ENCODE assay signal across 11 cellular contexts in genomic region chr6:128370072-128370471, GRCh38.
DNase-seq lines count a peak whose midpoint lies in the region; ATAC-seq lines count a peak whose summit lies in the region.
"Had no signal": no experiment of that assay in that cellular context is flagged by ENCODE, and none has a peak within 500 bp of the region (broad histone marks: within the 10 kb centered on the region; RNA-seq: fewer than 3 reads in every experiment).

No MANE protein-coding gene starts in this region.

- ATAC-seq in GM21515 (IDR thresholded peaks at IDR 0.05; ENCODE audit: unreplicated experiment) = no peak

- peak; percentile 7 for DNase-seq in Daoy (ENCODE audit: low read depth)
- peak; percentile 76 for DNase-seq in RKO (ENCODE audit: low spot score)
- DNase-seq in fibroblast of peridontal ligament (ENCODE audit: extremely low read depth) = peak; percentile 89
- DNase-seq in renal cortical epithelial cell (ENCODE audit: low read depth) = peak; percentile 70
- DNase-seq in NCI-H1436 (lab: John Stamatoyannopoulos, UW) = no peak
- DNase-seq in SHP77 (lab: John Stamatoyannopoulos, UW) = no peak
- no peak for DNase-seq in inferior parietal cortex (ENCODE audit: extremely low spot score)
- DNase-seq: NCI-H2081; stimulated activated CD4-positive, alpha-beta T cell treated with anti-CD3 and anti-CD28 coated beads, Interleukin-4, amount 100 ng/mL, for 4 hours; substantia nigra had no signal

Comparison
In these comparisons a context has a peak if more than half of its experiments do, and no peak if none do; other contexts are left out.
1. DNase-seq: peak in Daoy (single experiment), RKO (single experiment), fibroblast of peridontal ligament (single experiment) and renal cortical epithelial cell (single experiment); none in NCI-H1436 (single experiment), SHP77 (0 of 2) and inferior parietal cortex (single experiment).